ENCODE assay signal across 1 cellular context in genomic region chr7:106562711-106563366, GRCh38.
TF ChIP-seq lines count a peak whose summit lies in the region.

No MANE protein-coding gene starts in this region.

TF ChIP-seq in K562, 482 proteins besides CTCF, POLR2A, EP300 and RAD21 (continued from another document):
- no peak for TF ChIP-seq ZNF740 (CRISPR knock-in tag; IDR thresholded peaks at IDR 0.05)
- TF ChIP-seq ZNF740 (tag; IDR thresholded peaks at IDR 0.05) = no peak
- TF ChIP-seq RBM14 (IDR thresholded peaks at IDR 0.05; ENCODE audit: borderline replicate concordance, insufficient read depth, low read depth, low read length) = no peak
- TF ChIP-seq IRF1 (CRISPR knock-in tag; IDR thresholded peaks at IDR 0.05; ENCODE audit: borderline replicate concordance) = no peak
- TF ChIP-seq EHMT2 (IDR thresholded peaks at IDR 0.05) = peak; percentile 37; the same call in 1 of the 2 replicates
- no peak for TF ChIP-seq RB1 (IDR thresholded peaks at IDR 0.05; ENCODE audit: low read depth)
- TF ChIP-seq PML (IDR thresholded peaks at IDR 0.05; ENCODE audit: low read length) = peak; percentile 38; the same call in 1 of the 2 replicates
- 0 out of 4 replicates have a peak, but pooled peaks of 1 of the 2 experiments have one; percentile 37 for TF ChIP-seq ZNF639 (CRISPR knock-in tag; conservative IDR thresholded peaks at IDR 0.05 in 1 of 2, IDR thresholded peaks at IDR 0.05 in 1 of 2)
- TF ChIP-seq CREM (IDR thresholded peaks at IDR 0.05; ENCODE audit: low read depth) = peak; percentile 89
- TF ChIP-seq CREB3L1 (IDR thresholded peaks at IDR 0.05; ENCODE audit: borderline replicate concordance, low read depth) = no peak
- TF ChIP-seq BHLHE40 (IDR thresholded peaks at IDR 0.05; ENCODE audit: low read length) = peak; percentile 23; the same call in 1 of the 2 replicates
- peak; percentile 7; the same call in 1 of the 2 replicates for TF ChIP-seq ZNF589 (CRISPR knock-in tag; IDR thresholded peaks at IDR 0.05; ENCODE audit: low read depth)
- no peak for TF ChIP-seq RFX5 (IDR thresholded peaks at IDR 0.05; ENCODE audit: low read depth, low read length)
- peak; percentile 75 for TF ChIP-seq VEZF1 (CRISPR knock-in tag; IDR thresholded peaks at IDR 0.05)
- TF ChIP-seq NR4A1 (CRISPR knock-in tag; IDR thresholded peaks at IDR 0.05) = no peak
- TF ChIP-seq NR4A1 (tag; IDR thresholded peaks at IDR 0.05) = no peak
- TF ChIP-seq AFF4 (CRISPR knock-in tag; IDR thresholded peaks at IDR 0.05) = no peak
- TF ChIP-seq MYC (IDR thresholded peaks at IDR 0.05; ENCODE audit: low read depth, low read length) = no peak
- TF ChIP-seq MYC (CRISPR knock-in tag; IDR thresholded peaks at IDR 0.05; ENCODE audit: borderline replicate concordance, low read depth) = no peak
- 0 out of 2 replicates have a peak, but pooled peaks have one; percentile 15 for TF ChIP-seq ZBTB12 (CRISPR knock-in tag; IDR thresholded peaks at IDR 0.05)
- no peak for TF ChIP-seq HINFP (tag; conservative IDR thresholded peaks at IDR 0.05; ENCODE audit: low read depth)
